In the genomic region with DNA sequence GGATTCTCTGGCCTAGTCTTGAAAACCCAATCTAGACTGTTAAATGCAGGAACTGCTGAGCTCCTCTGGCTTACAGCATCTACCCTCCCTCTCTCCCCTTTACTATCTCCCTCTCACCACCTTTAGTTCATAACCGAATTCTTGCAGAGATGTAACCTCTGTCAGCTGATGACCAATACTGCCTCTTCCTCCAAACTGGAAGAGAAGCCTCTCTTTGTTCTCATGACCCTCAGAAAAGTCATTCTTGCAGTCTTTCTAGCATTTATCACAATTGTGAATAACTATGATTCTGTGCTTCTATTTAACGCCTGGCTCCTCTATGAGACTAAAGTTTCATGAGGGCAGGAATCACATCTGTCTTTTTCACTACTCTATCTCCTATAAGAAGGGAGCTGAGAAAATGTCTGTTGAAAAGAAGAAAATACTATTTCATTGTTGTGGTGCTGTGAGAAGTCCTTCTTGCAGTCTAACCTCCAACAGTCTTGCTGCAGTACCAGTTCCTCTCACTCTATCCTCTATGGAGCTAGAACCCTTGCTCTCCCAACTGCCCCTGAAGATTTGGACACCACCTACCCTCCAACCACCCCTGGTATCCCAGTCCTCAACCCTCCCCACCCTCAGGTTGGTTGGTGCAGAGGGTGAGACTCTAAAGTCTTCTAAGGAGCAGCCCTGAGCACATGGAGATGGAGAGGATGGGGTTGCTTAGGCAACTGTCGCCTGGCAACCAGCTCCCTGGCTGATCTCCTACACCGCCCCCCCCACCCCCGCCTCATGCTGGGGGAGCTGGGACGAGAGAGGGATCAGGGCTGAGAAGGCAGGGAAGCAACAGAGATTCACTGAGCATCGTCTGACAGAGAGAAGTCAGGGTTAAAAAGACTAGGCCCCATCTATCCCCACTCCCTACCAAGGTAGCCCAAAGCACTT, we compare ENCODE assay signal across 13 cellular contexts. TPM values are rescaled to one million over a fixed set of nuclear protein-coding genes. Genes with fewer than 3 reads are reported as not detected.
DNase-seq lines count a peak whose midpoint lies in the region; ATAC-seq, FAIRE-seq and TF ChIP-seq lines count a peak whose summit lies in the region.
"Had no signal": no experiment of that assay in that cellular context is flagged by ENCODE, and none has a peak within 500 bp of the region (broad histone marks: within the 10 kb centered on the region; RNA-seq: fewer than 3 reads in every experiment).

No MANE protein-coding gene starts in this region.

- no peak overlapping the region for H3K9ac ChIP-seq in HepG2 (ENCODE audit: insufficient read depth, low read depth, low read length)

- peaks cover 33% of the 10 kb centered on the region for H3K36me3 Mint-ChIP-seq in activated CD8-positive, alpha-beta T cell treated with anti-CD3 and anti-CD28 coated beads, Interleukin-2, amount 10 ng/mL, durations not matched to agents 7 days and 5 days (ENCODE audit: low read depth)

- FAIRE-seq in HepG2 (lab: Jason Lieb, UNC) = no peak

- TF ChIP-seq RAD21 in HepG2 (CRISPR knock-in tag; IDR thresholded peaks at IDR 0.05) = no peak

- no peak overlapping the region for H3K27ac ChIP-seq in HepG2 (ENCODE audit: extremely low read length, insufficient read depth, low read length)
- no peak overlapping the region for H3K27ac ChIP-seq in right lobe of liver
- H3K27ac ChIP-seq in layer of hippocampus (ENCODE audit: low read depth, low read length) = peak overlapping the region; percentile 40
- H3K27ac ChIP-seq in vagina = peak overlapping the region; percentile 99
- H3K27ac ChIP-seq: foreskin keratinocyte, SK-N-MC had no signal

- peaks cover 74% of the 10 kb centered on the region for H3K4me1 Mint-ChIP-seq in activated CD8-positive, alpha-beta T cell treated with anti-CD3 and anti-CD28 coated beads, Interleukin-2, amount 10 ng/mL, durations not matched to agents 7 days and 5 days (ENCODE audit: low read depth)

- H3K79me2 ChIP-seq in HepG2 (ENCODE audit: insufficient read depth, low read length) = peaks cover 10% of the 10 kb centered on the region

- H3K4me3 Mint-ChIP-seq in activated CD8-positive, alpha-beta T cell treated with anti-CD3 and anti-CD28 coated beads, Interleukin-2, amount 10 ng/mL, durations not matched to agents 7 days and 5 days = no peak overlapping the region

- WGBS in HepG2 (ENCODE audit: low lambda C conversion rate) = 95% methylated on average over 7 of the region's 7 CpGs
- 82% methylated on average over 2 of the region's 7 CpGs for WGBS in right lobe of liver (ENCODE audit: insufficient coverage, low coverage, low lambda C conversion rate, missing lambda C conversion rate)

- BruUV-seq in HepG2 (replicated peaks; lab: Mats Ljungman, UMichigan) = no TSS peak

- no peak for TF ChIP-seq POLR2A in HepG2 (IDR thresholded peaks at IDR 0.05; ENCODE audit: insufficient read depth in 1 of 2, low read depth in 2 of 2, low read length in 2 of 2)
- TF ChIP-seq POLR2A in right lobe of liver (IDR thresholded peaks at IDR 0.05) = no peak
- no peak for TF ChIP-seq POLR2A in vagina (IDR thresholded peaks at IDR 0.05)

- H3K4me2 ChIP-seq in HepG2 (ENCODE audit: low read depth, low read length) = no peak overlapping the region

- intact Hi-C loops in HepG2 (cut with micrococcal nuclease; ENCODE audit: unreplicated experiment) (no loop called here), right lobe of liver (cut with DNase I) (no loop called here), vagina (cut with DNase I) (no loop called here)

- peak overlapping the region; percentile 17 for H3K27ac Mint-ChIP-seq in activated CD8-positive, alpha-beta T cell treated with anti-CD3 and anti-CD28 coated beads, Interleukin-2, amount 10 ng/mL, durations not matched to agents 7 days and 5 days

- peaks cover 25% of the 10 kb centered on the region; the same call in 1 of the 2 replicates for H4K20me1 ChIP-seq in HepG2 (ENCODE audit: insufficient read depth, low read length)

- TF ChIP-seq CTCF in HepG2 (CRISPR knock-in tag; IDR thresholded peaks at IDR 0.05) (no peak), right lobe of liver (IDR thresholded peaks at IDR 0.05) (no peak), vagina (IDR thresholded peaks at IDR 0.05) (no peak)

- POLR2A ChIA-PET in HepG2 (lab: Yijun Ruan, JAX) = interaction anchor here (1.5 kb wide), 1 partner anchor 12 kb away, joined by 5 read pairs; no protein-coding TSS in a partner anchor
- POLR2A ChIA-PET in activated CD8-positive, alpha-beta T cell treated with anti-CD3 and anti-CD28 coated beads, Interleukin-2, amount 10 ng/mL, durations not matched to agents 7 days and 5 days (lab: Charles Lee) = interaction anchor here (0.6 to 12.8 kb wide), 3 partner anchors 13 to 97 kb away, joined by 3 to 143 read pairs (median 4); a partner anchor contains a TSS

- H3K9me3 ChIP-seq in HepG2 (ENCODE audit: low read length) (no peaks in the 10 kb centered on the region), right lobe of liver (no peaks in the 10 kb centered on the region), vagina (no peaks in the 10 kb centered on the region)

- H3K4me1 ChIP-seq in HepG2 (ENCODE audit: insufficient read depth, low read length) (no peaks in the 10 kb centered on the region), right lobe of liver (peaks cover 0 to 22% (median 8%) of the 10 kb centered on the region in 4 donors), vagina (peaks cover 79% of the 10 kb centered on the region)
- H3K4me1 ChIP-seq: foreskin keratinocyte had no signal

- CTCF ChIA-PET in HepG2 (lab: Yijun Ruan, JAX; ENCODE audit: low intra/inter-chr PET ratio, low total read pairs) = no interaction called here
- CTCF ChIA-PET in activated CD8-positive, alpha-beta T cell treated with anti-CD3 and anti-CD28 coated beads, Interleukin-2, amount 10 ng/mL, durations not matched to agents 7 days and 5 days (lab: Charles Lee) = interaction anchor here (2.0 to 8.1 kb wide), 3 partner anchors 13 to 114 kb away, joined by 7 to 207 read pairs (median 7); a partner anchor contains a TSS

- H3K4me3 ChIP-seq in HepG2 (replicated peaks in 1 of 3; ENCODE audit: insufficient read depth in 1 of 3, low read depth in 2 of 3, low read length in 3 of 3) (no peak overlapping the region), right lobe of liver (no peak overlapping the region), vagina (no peak overlapping the region)
- H3K4me3 ChIP-seq: SK-N-MC had no signal

- peaks cover 9 to 17% of the 10 kb centered on the region in 2 experiments; a peak in 4 of 5 replicates for H3K36me3 ChIP-seq in HepG2 (replicated peaks in 1 of 2; ENCODE audit: control insufficient read depth in 1 of 2, insufficient read depth in 2 of 2, low read length in 2 of 2)
- H3K36me3 ChIP-seq in right lobe of liver = peaks cover 3 to 13% (median 9%) of the 10 kb centered on the region in 4 donors
- peaks cover 0 to 16% of the 10 kb centered on the region in 2 donors for H3K36me3 ChIP-seq in vagina

- H3K27me3 ChIP-seq in HepG2 (ENCODE audit: control insufficient read depth in 1 of 2, insufficient read depth in 2 of 2, low read length in 2 of 2) (no peaks in the 10 kb centered on the region), right lobe of liver (no peaks in the 10 kb centered on the region), layer of hippocampus (ENCODE audit: control insufficient read depth, insufficient read depth, low read length) (no peaks in the 10 kb centered on the region), vagina (no peaks in the 10 kb centered on the region)
- H3K27me3 ChIP-seq: foreskin keratinocyte had no signal

- H3K27me3 Mint-ChIP-seq in activated CD8-positive, alpha-beta T cell treated with anti-CD3 and anti-CD28 coated beads, Interleukin-2, amount 10 ng/mL, durations not matched to agents 7 days and 5 days (ENCODE audit: low read depth) = no peaks in the 10 kb centered on the region

- in situ Hi-C loops in HepG2 (cut with HindIII; ENCODE audit: extremely low pct_ligation_motif_present, low pct_unique_long_range_greater_than_20kb) = no loop called here

- no peak for ATAC-seq in HepG2
- no peak for ATAC-seq in right lobe of liver
- no peak for ATAC-seq in activated CD8-positive, alpha-beta T cell treated with anti-CD3 and anti-CD28 coated beads, Interleukin-2, amount 10 ng/mL, durations not matched to agents 7 days and 5 days
- ATAC-seq in GM21423 (IDR thresholded peaks at IDR 0.05; ENCODE audit: unreplicated experiment) = no peak
- no peak for ATAC-seq in GM18517 (IDR thresholded peaks at IDR 0.05; ENCODE audit: unreplicated experiment)
- ATAC-seq: foreskin keratinocyte had no signal

- DNase-seq in HepG2 (ENCODE audit: low spot score) (no peak), right lobe of liver (no peak), vagina (ENCODE audit: extremely low spot score in 2 of 2) (no peak), NCI-H1436 (lab: John Stamatoyannopoulos, UW) (no peak)
- DNase-seq in activated CD8-positive, alpha-beta T cell treated with anti-CD3 and anti-CD28 coated beads, Interleukin-2, amount 10 ng/mL, durations not matched to agents 7 days and 5 days = no peak
- DNase-seq: activated CD8-positive, alpha-beta memory T cell treated with anti-CD3 and anti-CD28 coated beads, Interleukin-2, amount 50 U/mL, for 48 hours; Calu3; foreskin keratinocyte; stimulated activated CD4-positive, alpha-beta T cell treated with anti-CD3 and anti-CD28 coated beads, Interleukin-15, amount 100 ng/mL, for 24 hours had no signal

- H2AFZ ChIP-seq in HepG2 (ENCODE audit: low read length) = no peak overlapping the region

- TF ChIP-seq EP300 in HepG2 (IDR thresholded peaks at IDR 0.05; ENCODE audit: low read depth in 2 of 2, low read length in 2 of 2) = no peak
- TF ChIP-seq EP300 in HepG2 (CRISPR knock-in tag; IDR thresholded peaks at IDR 0.05; ENCODE audit: borderline replicate concordance) = no peak

- no peaks in the 10 kb centered on the region for H3K9me3 Mint-ChIP-seq in activated CD8-positive, alpha-beta T cell treated with anti-CD3 and anti-CD28 coated beads, Interleukin-2, amount 10 ng/mL, durations not matched to agents 7 days and 5 days (ENCODE audit: insufficient read depth)

RNA-seq across cellular contexts. Expression of a gene that starts 13.9 kb away (rescaled TPM):
- total RNA-seq in HepG2 (2016; rRNA removed; fragmentation: Illumina TruSeq; extraction: Trizol) (1.3 and 1.6 TPM in 2 replicates), right lobe of liver (10 to 100 TPM; 13.3 to 17.1 (median 15.0) TPM), vagina (33.9 TPM)
- 0.10 and 0.18 TPM in 2 replicates for total RNA-seq in HepG2 (2016; cell fraction: cytosol; rRNA removed; fragmentation: Illumina TruSeq; extraction: Trizol; ENCODE audit: low read depth)
- 0.94 and 1.4 TPM in 2 replicates for total RNA-seq in HepG2 (2016; cell fraction: insoluble cytoplasmic fraction; rRNA removed; fragmentation: Illumina TruSeq; extraction: Trizol)
- 0.86 and 1.1 TPM in 2 replicates for total RNA-seq in HepG2 (2016; cell fraction: membrane; rRNA removed; fragmentation: Illumina TruSeq; extraction: Trizol)
- 1.6 and 2.1 TPM in 2 replicates for total RNA-seq in HepG2 (2016; cell fraction: nucleus; rRNA removed; fragmentation: Illumina TruSeq; extraction: Trizol)
- polyA plus RNA-seq in HepG2 (2011; rRNA removed) = 3.9 and 4.8 TPM in 2 replicates
- polyA plus RNA-seq in HepG2 (2011; cell fraction: cytosol; rRNA removed) = 3.4 and 4.5 TPM in 2 replicates
- polyA plus RNA-seq in HepG2 (2011; cell fraction: nucleus; rRNA removed) = 16.7 and 19.0 TPM in 2 replicates
- polyA plus RNA-seq in HepG2 (2012) = 7.2 and 7.9 TPM in 2 replicates
- polyA plus RNA-seq in HepG2 (2016; cell fraction: cytosol; fragmentation: Illumina TruSeq; extraction: Trizol; ENCODE audit: low read depth) = 0.14 and 0.24 TPM in 2 replicates
- polyA plus RNA-seq in HepG2 (2016; cell fraction: insoluble cytoplasmic fraction; fragmentation: Illumina TruSeq; extraction: Trizol; ENCODE audit: low read depth) = 2.7 and 4.2 TPM in 2 replicates
- polyA plus RNA-seq in HepG2 (2016; cell fraction: membrane; fragmentation: Illumina TruSeq; extraction: Trizol; ENCODE audit: low read depth) = 0.64 and 0.70 TPM in 2 replicates
- polyA plus RNA-seq in HepG2 (2016; cell fraction: nucleus; fragmentation: Illumina TruSeq; extraction: Trizol; ENCODE audit: insufficient read depth, low read depth) = 5.2 and 6.2 TPM in 2 replicates
- 6.9 and 12.7 TPM in 2 replicates for polyA minus RNA-seq in HepG2 (2011; rRNA and poly(A)+ RNA removed; ENCODE audit: low replicate concordance)
- polyA minus RNA-seq in HepG2 (2011; cell fraction: cytosol; rRNA and poly(A)+ RNA removed) = 4.3 and 7.2 TPM in 2 replicates
- 5.4 and 6.3 TPM in 2 replicates for polyA minus RNA-seq in HepG2 (2011; cell fraction: nucleus; rRNA and poly(A)+ RNA removed)
- total RNA-seq in activated CD8-positive, alpha-beta T cell treated with anti-CD3 and anti-CD28 coated beads, Interleukin-2, amount 10 ng/mL, durations not matched to agents 7 days and 5 days = 10 to 100 TPM; 34.8 to 40.1 TPM

Comparison
In these comparisons a context has a peak if more than half of its experiments do, and no peak if none do; other contexts are left out.
1. H3K27ac ChIP-seq: peak in layer of hippocampus (single experiment) and vagina (single experiment); none in HepG2 (single experiment) and right lobe of liver (0 of 3).